ENCODE assay signal across 8 cellular contexts in the genomic region with DNA sequence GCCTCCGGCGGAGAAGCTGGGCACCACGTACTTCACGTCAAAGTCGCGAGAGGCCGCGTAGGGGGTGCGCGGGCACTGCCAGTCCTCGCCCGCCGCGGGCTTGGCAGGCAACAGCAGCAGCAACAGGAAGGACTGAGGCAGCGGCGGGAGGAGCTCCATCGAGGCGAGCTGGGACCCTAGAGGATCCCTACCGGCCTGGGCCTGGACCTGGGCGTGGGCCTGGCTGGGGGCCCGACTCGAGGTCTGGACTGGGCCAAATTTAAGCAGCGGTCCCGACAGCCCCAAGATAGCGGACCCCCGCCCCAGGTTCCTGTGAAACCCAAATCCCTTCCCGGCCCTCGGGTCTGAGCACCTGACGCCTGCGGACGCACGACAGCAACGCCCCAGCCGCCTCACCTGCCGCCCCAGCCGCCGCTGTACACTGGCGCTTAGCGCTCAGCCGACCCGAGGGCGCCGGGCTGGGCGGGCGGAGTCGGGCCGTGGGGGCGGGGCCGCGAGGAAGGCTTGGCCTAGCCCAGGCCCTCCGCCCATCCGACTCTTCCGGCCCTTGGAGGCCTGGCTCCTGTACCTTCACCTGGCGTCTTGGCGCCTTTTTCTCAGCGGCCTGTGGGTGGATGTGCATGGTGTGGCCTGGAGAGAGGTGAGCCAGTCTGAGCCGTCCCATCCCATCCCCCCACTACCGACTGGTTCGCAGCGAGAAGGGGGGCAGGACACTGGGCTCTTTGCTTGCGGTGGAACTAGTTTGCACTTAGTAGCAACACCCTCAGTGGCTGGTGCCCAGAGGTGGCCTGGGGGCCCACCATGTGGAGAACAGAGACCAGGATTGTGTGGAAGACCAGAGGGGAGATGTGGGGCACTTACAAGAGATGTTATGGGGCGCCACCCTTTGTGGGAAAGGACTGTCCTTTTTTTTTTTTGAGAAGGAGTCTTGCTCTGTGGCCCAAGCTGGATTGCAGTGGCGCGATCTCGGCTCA.
DNase-seq lines count a peak whose midpoint lies in the region; ATAC-seq and TF ChIP-seq lines count a peak whose summit lies in the region.

A gene (minus strand): TSS at position 423 of the 974 bp plus-strand sequence. CDS start 264 bp downstream, at position 159.

- peaks cover 27% of the 10 kb centered on the region for H3K4me1 Mint-ChIP-seq in stimulated activated memory B cell treated with anti-CD40 and anti-IgM and Interleukin-4, amounts not matched to agents 10 μg/mL and 1 μg/mL and 100 μg/mL, for 72 hours

- peaks cover 28% of the 10 kb centered on the region for H3K4me1 ChIP-seq in effector memory CD4-positive, alpha-beta T cell (ENCODE audit: control insufficient read depth, insufficient read depth, low read length, poor library complexity, severe bottlenecking)
- peaks cover 72% of the 10 kb centered on the region for H3K4me1 ChIP-seq in mucosa of stomach (ENCODE audit: control insufficient read depth, insufficient read depth, low read length)

- peak; percentile 79 for ATAC-seq in GM19397 (IDR thresholded peaks at IDR 0.05; ENCODE audit: unreplicated experiment)
- peak; percentile 96 for ATAC-seq in stimulated activated memory B cell treated with anti-CD40 and anti-IgM and Interleukin-4, amounts not matched to agents 10 μg/mL and 1 μg/mL and 100 μg/mL, for 72 hours

- DNase-seq in AG04449 (ENCODE audit: low read depth, low spot score) (no peak), LoVo (ENCODE audit: low spot score) (peak; percentile 92), NK-92 (lab: John Stamatoyannopoulos, UW; ENCODE audit: unreplicated experiment) (no peak)
- peak; percentile 70 to 73 for DNase-seq in activated CD4-positive, alpha-beta T cell treated with anti-CD3 and anti-CD28 coated beads, Interleukin-2, amount 50 U/mL, for 4 hours
- DNase-seq in effector memory CD4-positive, alpha-beta T cell: peak; percentile 63 to 75 (median 69)

- H3K36me3 ChIP-seq in effector memory CD4-positive, alpha-beta T cell (ENCODE audit: control insufficient read depth, insufficient read depth, low read length): peaks cover 4% of the 10 kb centered on the region
- H3K36me3 ChIP-seq in mucosa of stomach (ENCODE audit: control insufficient read depth, insufficient read depth, low read length): peaks cover 3% of the 10 kb centered on the region

- H3K27me3 ChIP-seq in effector memory CD4-positive, alpha-beta T cell (replicated peaks; ENCODE audit: control insufficient read depth, insufficient read depth, low read length, poor library complexity, severe bottlenecking): no peaks in the 10 kb centered on the region
- H3K27me3 ChIP-seq in mucosa of stomach (ENCODE audit: control insufficient read depth, insufficient read depth, low read length): no peaks in the 10 kb centered on the region

- H3K36me3 Mint-ChIP-seq in stimulated activated memory B cell treated with anti-CD40 and anti-IgM and Interleukin-4, amounts not matched to agents 10 μg/mL and 1 μg/mL and 100 μg/mL, for 72 hours: no peaks in the 10 kb centered on the region

- peak within 1 kb of the TSS; percentile 86 for H3K27ac Mint-ChIP-seq in stimulated activated memory B cell treated with anti-CD40 and anti-IgM and Interleukin-4, amounts not matched to agents 10 μg/mL and 1 μg/mL and 100 μg/mL, for 72 hours

- H3K27ac ChIP-seq in effector memory CD4-positive, alpha-beta T cell (ENCODE audit: insufficient read depth, low read length, poor library complexity, severe bottlenecking): peak within 1 kb of the TSS; percentile 21

- no peaks in the 10 kb centered on the region for H3K9me3 Mint-ChIP-seq in stimulated activated memory B cell treated with anti-CD40 and anti-IgM and Interleukin-4, amounts not matched to agents 10 μg/mL and 1 μg/mL and 100 μg/mL, for 72 hours

- CTCF ChIA-PET in AG04449 (lab: Yijun Ruan, JAX): interaction anchor here (0.9 to 2.9 kb wide), 5 partner anchors 11 to 102 kb away, joined by 3 to 22 read pairs (median 5); no protein-coding TSS in a partner anchor

- POLR2A ChIA-PET in AG04449 (lab: Yijun Ruan, JAX): interaction anchor here (0.6 kb wide), 1 partner anchor 146 kb away, joined by 3 read pairs; no protein-coding TSS in a partner anchor

- TF ChIP-seq CTCF in AG04449 (IDR thresholded peaks at IDR 0.05; ENCODE audit: insufficient read depth, low read length, missing control alignments): no peak

- peak within 1 kb of the TSS; percentile 79 for H3K4me3 Mint-ChIP-seq in stimulated activated memory B cell treated with anti-CD40 and anti-IgM and Interleukin-4, amounts not matched to agents 10 μg/mL and 1 μg/mL and 100 μg/mL, for 72 hours

- H3K9ac ChIP-seq in mucosa of stomach (ENCODE audit: low read length): peak within 1 kb of the TSS; percentile 85

- H3K27me3 Mint-ChIP-seq in stimulated activated memory B cell treated with anti-CD40 and anti-IgM and Interleukin-4, amounts not matched to agents 10 μg/mL and 1 μg/mL and 100 μg/mL, for 72 hours: no peaks in the 10 kb centered on the region

- H3K9me3 ChIP-seq in effector memory CD4-positive, alpha-beta T cell (ENCODE audit: control insufficient read depth, low read length): no peaks in the 10 kb centered on the region
- H3K9me3 ChIP-seq in mucosa of stomach (ENCODE audit: control insufficient read depth, low read length): no peaks in the 10 kb centered on the region

- peak within 1 kb of the TSS; percentile 13; the same call in 1 of the 2 replicates for H3K4me3 ChIP-seq in AG04449 (ENCODE audit: low read depth, low read length)
- H3K4me3 ChIP-seq in effector memory CD4-positive, alpha-beta T cell (ENCODE audit: insufficient read depth, low read depth, low read length, poor library complexity, severe bottlenecking): peak within 1 kb of the TSS; percentile 48
- peak within 1 kb of the TSS; percentile 51 for H3K4me3 ChIP-seq in mucosa of stomach (ENCODE audit: low read length)

Comparison
In these comparisons a context has a peak if more than half of its experiments do, and no peak if none do; other contexts are left out.
1. DNase-seq: peak in LoVo (single experiment), activated CD4-positive, alpha-beta T cell treated with anti-CD3 and anti-CD28 coated beads, Interleukin-2, amount 50 U/mL, for 4 hours (2 of 2) and effector memory CD4-positive, alpha-beta T cell (3 of 3); none in AG04449 (single experiment) and NK-92 (single experiment).
2. Peak in every context shown above with its lines, with median percentiles within 50 percentile points of each other: H3K4me3 ChIP-seq.